Comparison of ENCODE assay signal across 18 cellular contexts in the genomic region with DNA sequence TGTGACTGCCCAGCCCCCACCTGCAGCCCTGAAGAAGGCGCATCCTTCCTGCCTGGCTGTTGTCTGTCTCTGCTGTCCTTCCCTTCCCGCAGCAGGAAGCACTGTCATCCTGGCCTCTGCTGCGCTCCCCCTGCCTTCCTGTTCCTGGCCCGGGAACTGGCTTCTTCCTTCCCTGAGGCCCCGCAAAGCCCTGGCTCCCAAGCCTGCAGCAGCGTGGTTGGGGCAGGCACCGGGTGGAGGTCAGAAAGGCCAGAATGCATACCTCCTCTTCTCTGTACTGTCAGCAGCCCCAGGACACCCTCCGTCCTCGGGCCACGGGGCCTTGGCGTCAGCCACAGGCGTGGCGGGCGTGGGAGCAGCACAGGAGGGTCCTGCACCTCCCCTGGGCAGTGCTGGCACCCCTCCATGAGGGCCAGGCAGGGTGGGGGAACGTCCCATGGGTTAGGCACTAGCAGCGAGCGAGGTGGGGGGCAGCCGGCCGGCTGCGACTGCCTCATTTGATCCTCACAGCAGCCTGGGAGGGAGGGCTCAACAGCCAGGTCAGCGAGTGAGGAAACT. TPM values are rescaled to one million over a fixed set of nuclear protein-coding genes. Genes with fewer than 3 reads are reported as not detected.
A peak's percentile ranks its signal among the peaks of the same experiment; 100 is the strongest.
DNase-seq lines count a peak whose midpoint lies in the region; ATAC-seq and TF ChIP-seq lines count a peak whose summit lies in the region.
"Had no signal": no experiment of that assay in that cellular context is flagged by ENCODE, and none has a peak within 500 bp of the region (broad histone marks: within the 10 kb centered on the region; RNA-seq: fewer than 3 reads in every experiment).

No MANE protein-coding gene starts in this region.

- TF ChIP-seq CTCF in heart left ventricle (IDR thresholded peaks at IDR 0.05) = no peak
- no peak for TF ChIP-seq CTCF in esophagus muscularis mucosa (IDR thresholded peaks at IDR 0.05)

- H3K4me1 ChIP-seq in heart left ventricle (peaks cover 0 to 20% (median 5%) of the 10 kb centered on the region in 12 donors), esophagus muscularis mucosa (peaks cover under 1 to 10% (median 5%) of the 10 kb centered on the region in 4 donors)
- H3K4me1 ChIP-seq: Caco-2 had no signal

- H3K27me3 ChIP-seq in heart left ventricle (no peaks in the 10 kb centered on the region), esophagus muscularis mucosa (peaks cover 0 to 18% (median 0%) of the 10 kb centered on the region in 4 donors)

- TF ChIP-seq POLR2A in heart left ventricle (IDR thresholded peaks at IDR 0.05) (no peak), esophagus muscularis mucosa (IDR thresholded peaks at IDR 0.05; ENCODE audit: low read depth) (no peak)

- WGBS in heart left ventricle, 4 donors = 46 to 56% (median 51%) methylated on average over 9 to 21 of the region's 21 CpGs
- WGBS in esophagus muscularis mucosa = 52% methylated on average over 9 of the region's 21 CpGs

- intact Hi-C loops in heart left ventricle (cut with DNase I) = no loop called here
- intact Hi-C loops in posterior cingulate gyrus (cut with DNase I) = no loop called here
- intact Hi-C loops in esophagus muscularis mucosa (cut with DNase I) = no loop called here

- no peak for ATAC-seq in heart left ventricle
- ATAC-seq: stimulated activated naive CD8-positive, alpha-beta T cell treated with anti-CD3 and anti-CD28 coated beads, Interleukin-15, amount 100 ng/mL, for 72 hours had no signal

- no peak for TF ChIP-seq EP300 in esophagus muscularis mucosa (IDR thresholded peaks at IDR 0.05)

- H3K9me3 ChIP-seq in heart left ventricle (no peaks in the 10 kb centered on the region), esophagus muscularis mucosa (no peaks in the 10 kb centered on the region)
- H3K9me3 ChIP-seq: Caco-2 had no signal

- DNase-seq in Daoy (ENCODE audit: low read depth) = peak; percentile 11
- peak in 3 of 5 donors; percentile 16 to 64 (median 21) for DNase-seq in heart left ventricle
- DNase-seq in posterior cingulate gyrus = peak in 6 of 10 donors; percentile 3 to 79 (median 10)
- no peak for DNase-seq in NCI-H2171 (lab: John Stamatoyannopoulos, UW)
- DNase-seq in esophagus muscularis mucosa (ENCODE audit: extremely low spot score) = no peak
- no peak for DNase-seq in iPS-NIHi11 (ENCODE audit: low spot score)
- no peak for DNase-seq in amygdala (lab: John Stamatoyannopoulos, UW)
- DNase-seq: HCEC 1CT; NCI-H1694; NCI-H345; NK-92 treated with Interleukin-12 subunit alpha and Interleukin-12 subunit beta, amount 100 ng/mL, for 24 hours; stimulated activated naive CD8-positive, alpha-beta T cell treated with anti-CD3 and anti-CD28 coated beads, Interleukin-15, amount 100 ng/mL, for 72 hours had no signal

- no peak overlapping the region for H3K4me3 ChIP-seq in heart left ventricle
- no peak overlapping the region for H3K4me3 ChIP-seq in esophagus muscularis mucosa

- H3K27ac ChIP-seq in heart left ventricle (no peak overlapping the region), esophagus muscularis mucosa (replicated peaks in 1 of 4) (no peak overlapping the region)

- H3K36me3 ChIP-seq in heart left ventricle = no peaks in the 10 kb centered on the region
- H3K36me3 ChIP-seq in esophagus muscularis mucosa = no peaks in the 10 kb centered on the region

TF ChIP-seq in PFSK-1, 5 proteins besides CTCF, POLR2A, EP300 and RAD21:
- TF ChIP-seq, protein P1, sequence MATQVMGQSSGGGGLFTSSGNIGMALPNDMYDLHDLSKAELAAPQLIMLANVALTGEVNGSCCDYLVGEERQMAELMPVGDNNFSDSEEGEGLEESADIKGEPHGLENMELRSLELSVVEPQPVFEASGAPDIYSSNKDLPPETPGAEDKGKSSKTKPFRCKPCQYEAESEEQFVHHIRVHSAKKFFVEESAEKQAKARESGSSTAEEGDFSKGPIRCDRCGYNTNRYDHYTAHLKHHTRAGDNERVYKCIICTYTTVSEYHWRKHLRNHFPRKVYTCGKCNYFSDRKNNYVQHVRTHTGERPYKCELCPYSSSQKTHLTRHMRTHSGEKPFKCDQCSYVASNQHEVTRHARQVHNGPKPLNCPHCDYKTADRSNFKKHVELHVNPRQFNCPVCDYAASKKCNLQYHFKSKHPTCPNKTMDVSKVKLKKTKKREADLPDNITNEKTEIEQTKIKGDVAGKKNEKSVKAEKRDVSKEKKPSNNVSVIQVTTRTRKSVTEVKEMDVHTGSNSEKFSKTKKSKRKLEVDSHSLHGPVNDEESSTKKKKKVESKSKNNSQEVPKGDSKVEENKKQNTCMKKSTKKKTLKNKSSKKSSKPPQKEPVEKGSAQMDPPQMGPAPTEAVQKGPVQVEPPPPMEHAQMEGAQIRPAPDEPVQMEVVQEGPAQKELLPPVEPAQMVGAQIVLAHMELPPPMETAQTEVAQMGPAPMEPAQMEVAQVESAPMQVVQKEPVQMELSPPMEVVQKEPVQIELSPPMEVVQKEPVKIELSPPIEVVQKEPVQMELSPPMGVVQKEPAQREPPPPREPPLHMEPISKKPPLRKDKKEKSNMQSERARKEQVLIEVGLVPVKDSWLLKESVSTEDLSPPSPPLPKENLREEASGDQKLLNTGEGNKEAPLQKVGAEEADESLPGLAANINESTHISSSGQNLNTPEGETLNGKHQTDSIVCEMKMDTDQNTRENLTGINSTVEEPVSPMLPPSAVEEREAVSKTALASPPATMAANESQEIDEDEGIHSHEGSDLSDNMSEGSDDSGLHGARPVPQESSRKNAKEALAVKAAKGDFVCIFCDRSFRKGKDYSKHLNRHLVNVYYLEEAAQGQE (IDR thresholded peaks at IDR 0.05; ENCODE audit: insufficient read depth in 1 of 2, low read depth in 2 of 2, low read length in 2 of 2) = peak; percentile 34 to 56; a peak in 1 of 4 replicates
- TF ChIP-seq TAF1 (IDR thresholded peaks at IDR 0.05; ENCODE audit: borderline replicate concordance, insufficient read depth, low read length) (0 out of 2 replicates have a peak, but pooled peaks have one; percentile 40), SIN3A (IDR thresholded peaks at IDR 0.05; ENCODE audit: borderline replicate concordance, insufficient read depth, low read length) (no peak), POLR2AphosphoS5 (IDR thresholded peaks at IDR 0.05; ENCODE audit: low read depth, low read length) (peak; percentile 31; the same call in 1 of the 2 replicates), FOXP2 (optimal IDR thresholded peaks at IDR 0.05; ENCODE audit: borderline replicate concordance, extremely low read depth, extremely low read length, insufficient read depth) (peak; percentile 96)

RNA-seq across cellular contexts. Expression of a gene that starts 9.6 kb away (rescaled TPM):
- 10.2 and 24.6 TPM in 2 replicates for total RNA-seq in Daoy (2014; rRNA removed; shearing (Covaris generic))
- 97.2 TPM for polyA plus RNA-seq in PFSK-1 (2012; ENCODE audit: insufficient read length, low read depth)
- 10 to 100 TPM in 2 of 9 donors, 1 to 10 TPM in 7; 2.1 to 13.7 (median 6.9) TPM for total RNA-seq in heart left ventricle
- polyA plus RNA-seq in heart left ventricle = 1 to 10 TPM; 5.0 to 5.4 TPM
- 10 to 100 TPM; 10.4 to 15.6 (median 11.8) TPM for total RNA-seq in esophagus muscularis mucosa
- total RNA-seq: Caco-2, RPMI7951 had no signal

RNA-seq across cellular contexts. Expression of a gene that starts 48.5 kb away (rescaled TPM):
- not detected in 2 replicates for total RNA-seq in Daoy (2014; rRNA removed; shearing (Covaris generic))
- polyA plus RNA-seq in PFSK-1 (2012; ENCODE audit: insufficient read length, low read depth) = not detected
- total RNA-seq in heart left ventricle = under 1 TPM in 1 of 9 donors, not detected in 8; 0.85 TPM
- under 1 TPM; 0.22 to 0.57 TPM for polyA plus RNA-seq in heart left ventricle
- 1 to 10 TPM in 2 of 4 donors, not detected in 2; 1.9 to 2.4 TPM for total RNA-seq in esophagus muscularis mucosa
- total RNA-seq: activated CD4-positive, alpha-beta memory T cell treated with anti-CD3 and anti-CD28 coated beads for 36 hours; Caco-2; neural crest cell; renal cortical epithelial cell; RPMI7951 had no signal

Comparison
In these comparisons a context has a peak if more than half of its experiments do, and no peak if none do; other contexts are left out.
1. DNase-seq: peak in Daoy (single experiment), heart left ventricle (3 of 5) and posterior cingulate gyrus (6 of 10); none in NCI-H2171 (single experiment), esophagus muscularis mucosa (single experiment), iPS-NIHi11 (single experiment) and amygdala (0 of 56).